Comparison of ENCODE assay signal across 3 cellular contexts in the genomic region with DNA sequence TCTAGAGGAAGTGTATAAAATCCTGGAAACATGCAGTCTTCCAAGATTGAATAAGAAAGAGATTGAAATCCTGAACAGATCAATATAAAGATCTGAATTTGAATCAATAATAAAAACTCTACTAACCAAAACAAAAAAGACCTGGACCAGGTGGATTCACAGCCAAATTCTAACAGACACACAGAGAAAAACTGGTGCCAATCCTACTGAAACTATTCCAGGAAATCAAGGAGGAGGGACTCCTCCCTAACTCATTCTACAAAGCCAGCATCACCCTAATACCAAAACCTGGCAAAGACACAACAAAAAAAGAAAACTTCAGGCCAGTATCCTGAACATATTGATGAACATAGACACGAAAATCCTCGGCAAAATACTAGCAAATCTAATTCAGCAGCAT. TPM values are rescaled to one million over a fixed set of nuclear protein-coding genes. Genes with fewer than 3 reads are reported as not detected.
"Had no signal": no experiment of that assay in that cellular context is flagged by ENCODE, and none has a peak within 500 bp of the region (broad histone marks: within the 10 kb centered on the region; RNA-seq: fewer than 3 reads in every experiment).

No MANE protein-coding gene starts in this region.

- DNase-seq: GDM1, GF-D8 had no signal

- H3K4me3 ChIP-seq: GM12878 had no signal

RNA-seq across cellular contexts. Expression of gene SYT14, which starts 58.3 kb away (rescaled TPM):
- total RNA-seq: GM12878 had no signal
